In the genomic region with DNA sequence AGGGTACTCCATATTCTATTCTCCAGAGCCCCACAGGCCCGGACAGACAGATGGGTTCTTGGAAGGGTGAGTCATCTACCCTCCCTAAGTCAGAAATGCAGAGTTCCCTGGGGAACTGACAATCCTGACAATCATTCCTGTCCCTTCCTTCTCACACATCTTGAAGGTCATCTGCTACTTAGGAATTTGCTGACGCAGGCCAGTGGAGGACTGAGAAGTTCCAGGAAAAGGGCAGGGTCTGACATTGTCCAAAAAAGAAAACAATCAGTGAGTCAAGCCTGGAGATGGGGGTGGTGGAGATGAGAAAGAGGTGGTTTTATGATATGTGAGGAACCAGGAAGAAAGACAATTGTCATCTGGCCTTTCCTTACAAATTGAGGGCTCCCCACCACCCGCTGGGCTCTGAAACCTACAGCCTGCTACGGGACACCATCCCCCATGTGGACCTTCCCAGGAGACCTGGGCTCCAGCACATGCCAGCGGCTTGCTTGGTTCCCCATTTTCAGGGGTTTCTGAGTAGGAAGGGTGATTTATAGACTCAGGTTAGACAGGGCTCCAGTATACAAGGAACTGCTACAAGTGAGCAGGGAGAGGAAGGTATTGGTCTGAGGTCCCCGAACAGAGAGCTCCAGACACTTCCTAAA, we compare ENCODE assay signal across 8 cellular contexts. TPM values are rescaled to one million over a fixed set of nuclear protein-coding genes. Genes with fewer than 3 reads are reported as not detected.
DNase-seq lines count a peak whose midpoint lies in the region; ATAC-seq and TF ChIP-seq lines count a peak whose summit lies in the region.

No MANE protein-coding gene starts in this region.

- no TSS peak for BruUV-seq in A673 (replicated peaks; lab: Mats Ljungman, UMichigan)

- H3K27ac Mint-ChIP-seq in activated T-helper 17 cell treated with anti-CD3 and anti-CD28 coated beads, Interleukin-2, amount 50 U/mL, for 72 hours = peak overlapping the region; percentile 88

- H3K4me3 Mint-ChIP-seq in activated T-helper 17 cell treated with anti-CD3 and anti-CD28 coated beads, Interleukin-2, amount 50 U/mL, for 72 hours = peak overlapping the region; percentile 69

- ATAC-seq in HG02840 (IDR thresholded peaks at IDR 0.05; ENCODE audit: low FRiP score, unreplicated experiment) = peak; percentile 18
- peak; percentile 49 for ATAC-seq in activated T-helper 17 cell treated with anti-CD3 and anti-CD28 coated beads, Interleukin-2, amount 50 U/mL, for 72 hours (replicated peaks)
- peak; percentile 23 for ATAC-seq in thoracic aorta (ENCODE audit: insufficient number of reproducible peaks, low FRiP score, low read depth)

- DNase-seq in A673 (ENCODE audit: low spot score) (peak; percentile 81), iris pigment epithelial cell (ENCODE audit: low read depth) (peak; percentile 90), thoracic aorta (ENCODE audit: low spot score) (no peak), hippocampal formation (lab: John Stamatoyannopoulos, UW) (no peak), putamen (ENCODE audit: low spot score) (no peak)
- no peak for DNase-seq in stimulated activated naive CD4-positive, alpha-beta T cell treated with Interleukin-2 at 50 U/mL for 16 hours (lab: John Stamatoyannopoulos, UW)

- no peak overlapping the region for H3K27ac ChIP-seq in A673 (ENCODE audit: low read depth, low read length, poor library complexity, severe bottlenecking)
- H3K27ac ChIP-seq in thoracic aorta = peak overlapping the region; percentile 58 to 71

- no peaks in the 10 kb centered on the region for H3K9me3 Mint-ChIP-seq in activated T-helper 17 cell treated with anti-CD3 and anti-CD28 coated beads, Interleukin-2, amount 50 U/mL, for 72 hours

- H3K9me3 ChIP-seq in A673 (ENCODE audit: low read depth, low read length, poor library complexity, severe bottlenecking) (no peaks in the 10 kb centered on the region), thoracic aorta (no peaks in the 10 kb centered on the region)

- H3K4me1 ChIP-seq in A673 (ENCODE audit: insufficient read depth, low read length, poor library complexity, severe bottlenecking) (peaks cover 13% of the 10 kb centered on the region), thoracic aorta (ENCODE audit: control insufficient read depth in 1 of 2, low read depth in 2 of 2) (peaks cover 31 to 44% of the 10 kb centered on the region in 2 donors)

- TF ChIP-seq CTCF in A673 (conservative IDR thresholded peaks at IDR 0.05; ENCODE audit: low read depth, low read length) (no peak), thoracic aorta (IDR thresholded peaks at IDR 0.05) (no peak)

- H3K27me3 ChIP-seq in A673 (replicated peaks; ENCODE audit: insufficient read depth, low read depth, low read length, poor library complexity) (no peaks in the 10 kb centered on the region), thoracic aorta (replicated peaks; ENCODE audit: insufficient read depth) (no peaks in the 10 kb centered on the region)

- no peak overlapping the region for H3K4me3 ChIP-seq in A673 (ENCODE audit: low read depth, low read length, poor library complexity, severe bottlenecking)
- H3K4me3 ChIP-seq in thoracic aorta = no peak overlapping the region

- peaks cover 64% of the 10 kb centered on the region for H3K36me3 Mint-ChIP-seq in activated T-helper 17 cell treated with anti-CD3 and anti-CD28 coated beads, Interleukin-2, amount 50 U/mL, for 72 hours (ENCODE audit: low read depth)

- intact Hi-C loops in A673 (cut with micrococcal nuclease; ENCODE audit: unreplicated experiment) = no loop called here

- H3K4me1 Mint-ChIP-seq in activated T-helper 17 cell treated with anti-CD3 and anti-CD28 coated beads, Interleukin-2, amount 50 U/mL, for 72 hours = peaks cover 55% of the 10 kb centered on the region

- peaks cover 7% of the 10 kb centered on the region for H3K36me3 ChIP-seq in A673 (ENCODE audit: insufficient read depth, low read length, poor library complexity, severe bottlenecking)
- peaks cover 8% of the 10 kb centered on the region for H3K36me3 ChIP-seq in thoracic aorta

- POLR2A ChIA-PET in A673 (lab: Charles Lee; ENCODE audit: low non-redundant PET) = interaction anchor here (0.6 kb wide), 2 partner anchors 13 to 325 kb away, joined by 3 read pairs; no protein-coding TSS in a partner anchor

- no peaks in the 10 kb centered on the region for H3K27me3 Mint-ChIP-seq in activated T-helper 17 cell treated with anti-CD3 and anti-CD28 coated beads, Interleukin-2, amount 50 U/mL, for 72 hours

- CTCF ChIA-PET in A673 (lab: Charles Lee) = interaction anchor here (0.5 kb wide), 1 partner anchor 272 kb away, joined by 3 read pairs; no protein-coding TSS in a partner anchor

RNA-seq across cellular contexts. Expression of a gene that starts 12.9 kb away (rescaled TPM):
- total RNA-seq in A673 (2021) = 193 and 204 TPM in 2 replicates
- 100 to 1,000 TPM in 1 of 2 donors, 10 to 100 TPM in 1; 78.1 to 147 TPM for total RNA-seq in activated T-helper 17 cell treated with anti-CD3 and anti-CD28 coated beads, Interleukin-2, amount 50 U/mL, for 72 hours
- total RNA-seq in thoracic aorta = 100 to 1,000 TPM; 368 to 529 TPM

RNA-seq across cellular contexts. Expression of a gene that starts 22.7 kb away (rescaled TPM):
- total RNA-seq in A673 (2021) = not detected in 2 replicates
- total RNA-seq in activated T-helper 17 cell treated with anti-CD3 and anti-CD28 coated beads, Interleukin-2, amount 50 U/mL, for 72 hours = not detected
- total RNA-seq in thoracic aorta = not detected

RNA-seq across cellular contexts. Expression of a gene that starts 51.0 kb away (rescaled TPM):
- total RNA-seq in A673 (2021) = 59.2 and 64.6 TPM in 2 replicates
- total RNA-seq in activated T-helper 17 cell treated with anti-CD3 and anti-CD28 coated beads, Interleukin-2, amount 50 U/mL, for 72 hours = 10 to 100 TPM; 13.4 to 14.0 TPM
- total RNA-seq in thoracic aorta = 10 to 100 TPM; 35.1 to 73.8 TPM

Comparison
In these comparisons a context has a peak if more than half of its experiments do, and no peak if none do; other contexts are left out.
1. DNase-seq: peak in A673 (single experiment) and iris pigment epithelial cell (single experiment); none in thoracic aorta (single experiment), hippocampal formation (0 of 2), stimulated activated naive CD4-positive, alpha-beta T cell treated with Interleukin-2 at 50 U/mL for 16 hours (single experiment) and putamen (single experiment).
2. Peak in every context shown above with its lines, with median percentiles within 50 percentile points of each other: ATAC-seq.